In genomic region chr6:45278367-45278766, GRCh38 we compare ENCODE assay signal across 24 cellular contexts. TPM values are rescaled to one million over a fixed set of nuclear protein-coding genes. Genes with fewer than 3 reads are reported as not detected.
"Had no signal": no experiment of that assay in that cellular context is flagged by ENCODE, and none has a peak within 500 bp of the region (broad histone marks: within the 10 kb centered on the region; RNA-seq: fewer than 3 reads in every experiment).

No MANE protein-coding gene starts in this region.

- H3K9me3 ChIP-seq: adrenal gland, gastrocnemius medialis, ovary, transverse colon had no signal

- H3K27ac ChIP-seq: adrenal gland, ascending aorta, coronary artery, esophagus muscularis mucosa, gastrocnemius medialis, ovary, stomach, transverse colon had no signal

- H3K36me3 ChIP-seq: adrenal gland, ascending aorta, esophagus muscularis mucosa, gastrocnemius medialis, ovary, stomach, transverse colon had no signal

- H3K27me3 ChIP-seq: adrenal gland, ascending aorta, esophagus muscularis mucosa, gastrocnemius medialis, ovary, stomach, transverse colon had no signal

- DNase-seq: activated CD4-positive, alpha-beta T cell treated with anti-CD3 and anti-CD28 coated beads, Interleukin-2, amount 50 U/mL, for 48 hours; activated CD8-positive, alpha-beta memory T cell treated with anti-CD3 and anti-CD28 coated beads, Interleukin-2, amount 50 U/mL, for 48 hours; activated naive CD4-positive, alpha-beta T cell; activated T-cell treated with anti-CD3 and anti-CD28 coated beads, Interleukin-2, amount 50 U/mL, for 4 hours; adrenal gland; cerebellar nuclear complex; gastrocnemius medialis; hypothalamus; midbrain; ovary; stimulated activated CD4-positive, alpha-beta T cell treated with anti-CD3 and anti-CD28 coated beads, Interleukin-15, amount 100 ng/mL, for 24 hours; stomach; T-helper 9 cell; transverse colon had no signal

- H3K4me1 ChIP-seq: adrenal gland, ascending aorta, esophagus muscularis mucosa, gastrocnemius medialis, stomach, transverse colon had no signal

- H3K4me3 ChIP-seq: adrenal gland, ascending aorta, coronary artery, esophagus muscularis mucosa, gastrocnemius medialis, ovary, smooth muscle cell, stomach, transverse colon had no signal

- H3K4me2 ChIP-seq: smooth muscle cell had no signal

- FAIRE-seq: urothelium cell line had no signal

- ATAC-seq: activated T-cell treated with anti-CD3 and anti-CD28 coated beads, Interleukin-2, amount 50 U/mL, for 4 hours; gastrocnemius medialis; natural killer cell treated with Interleukin-12 subunit alpha and Interleukin-12 subunit beta and Interleukin-15 and Interleukin-18, amount 100 ng/mL, for 72 hours; sciatic nerve; stimulated activated memory B cell treated with anti-CD40 and anti-IgM and Interleukin-4, amounts not matched to agents 10 μg/mL and 1 μg/mL and 100 μg/mL, for 72 hours; WTC11 had no signal

RNA-seq across cellular contexts. Expression of gene RUNX2, which starts 49.8 kb away (rescaled TPM):
- total RNA-seq: pulmonary artery endothelial cell had no signal
